ENCODE assay signal across 18 cellular contexts in genomic region chr15:90239371-90239770, GRCh38. TPM values are rescaled to one million over a fixed set of nuclear protein-coding genes. Genes with fewer than 3 reads are reported as not detected.
A peak's percentile ranks its signal among the peaks of the same experiment; 100 is the strongest.
DNase-seq lines count a peak whose midpoint lies in the region; ATAC-seq, FAIRE-seq and TF ChIP-seq lines count a peak whose summit lies in the region.
"Had no signal": no experiment of that assay in that cellular context is flagged by ENCODE, and none has a peak within 500 bp of the region (broad histone marks: within the 10 kb centered on the region; RNA-seq: fewer than 3 reads in every experiment).

No MANE protein-coding gene starts in this region.

- no TSS peak for BruUV-seq in K562 (replicated peaks; lab: Mats Ljungman, UMichigan)

- H3K4me3 ChIP-seq in CD8-positive, alpha-beta T cell (ENCODE audit: low read depth, low read length) = no peak overlapping the region
- H3K4me3 ChIP-seq in RWPE2 (ENCODE audit: severe bottlenecking) (no peak overlapping the region), K562 (no peak overlapping the region), esophagus muscularis mucosa (no peak overlapping the region)
- H3K4me3 ChIP-seq: BLaER1 treated with 17β-estradiol and CSF1 and Interleukin-3, amounts not matched to agents 10 nM and 100 nM had no signal

- no peak overlapping the region for H3K4me3 Mint-ChIP-seq in CD8-positive, alpha-beta T cell
- H3K4me3 Mint-ChIP-seq: H9 had no signal

- peaks cover 44% of the 10 kb centered on the region for H3K36me3 Mint-ChIP-seq in CD8-positive, alpha-beta T cell

- H4K20me1 ChIP-seq in K562 (replicated peaks; ENCODE audit: control insufficient read depth, insufficient read depth, low read length) = no peaks in the 10 kb centered on the region
- H4K20me1 ChIP-seq: BLaER1 treated with 17β-estradiol and CSF1 and Interleukin-3, amounts not matched to agents 10 nM and 100 nM had no signal

- POLR2A ChIA-PET in CD8-positive, alpha-beta T cell (lab: Charles Lee) = no interaction called here
- POLR2A ChIA-PET in K562 (lab: Yijun Ruan, JAX) = no interaction called here

- intact Hi-C loops in CD8-positive, alpha-beta T cell (cut with DNase I, micrococcal nuclease) = loop anchor here in 1 of 2 experiments (10.0 kb wide), 1 partner anchor 345 kb away; the partner anchor contains the start of gene AP3S2
- intact Hi-C loops in K562 (cut with micrococcal nuclease) (no loop called here), esophagus muscularis mucosa (cut with DNase I) (no loop called here)

- H3K79me2 ChIP-seq in K562 (ENCODE audit: control insufficient read depth, insufficient read depth, low read length) = peaks cover 4% of the 10 kb centered on the region; the same call in 2 of the 3 replicates

- TF ChIP-seq POLR2A in K562 (conservative IDR thresholded peaks at IDR 0.05) (no peak), esophagus muscularis mucosa (IDR thresholded peaks at IDR 0.05; ENCODE audit: low read depth) (no peak)

- H3K9me3 Mint-ChIP-seq in CD8-positive, alpha-beta T cell = no peaks in the 10 kb centered on the region
- H3K9me3 Mint-ChIP-seq: H9 had no signal

- no peak overlapping the region for H3K9ac ChIP-seq in K562 (ENCODE audit: insufficient read depth in 1 of 2, low read depth in 2 of 2, low read length in 2 of 2)
- H3K9ac ChIP-seq: BLaER1 treated with 17β-estradiol and CSF1 and Interleukin-3, amounts not matched to agents 10 nM and 100 nM had no signal

- no peak for TF ChIP-seq RAD21 in K562 (CRISPR knock-in tag; conservative IDR thresholded peaks at IDR 0.05 in 1 of 2, IDR thresholded peaks at IDR 0.05 in 1 of 2)

- no peaks in the 10 kb centered on the region for H3K27me3 Mint-ChIP-seq in CD8-positive, alpha-beta T cell (ENCODE audit: low read depth)

- no peak for ATAC-seq in CD8-positive, alpha-beta T cell
- ATAC-seq in RWPE2 (ENCODE audit: low read depth) = peak; percentile 31; the same call in 2 of the 3 replicates
- peak; percentile 72 for ATAC-seq in K562
- ATAC-seq in HG02623 (IDR thresholded peaks at IDR 0.05; ENCODE audit: unreplicated experiment) = no peak

- peaks cover 21% of the 10 kb centered on the region for H3K4me1 Mint-ChIP-seq in CD8-positive, alpha-beta T cell (ENCODE audit: low read depth)

- CTCF ChIA-PET in CD8-positive, alpha-beta T cell (lab: Charles Lee) = no interaction called here
- CTCF ChIA-PET in K562 (lab: Yijun Ruan, JAX; ENCODE audit: low intra/inter-chr PET ratio) = no interaction called here

- H3K27me3 ChIP-seq in CD8-positive, alpha-beta T cell (ENCODE audit: insufficient read depth, low read length) = no peaks in the 10 kb centered on the region
- H3K27me3 ChIP-seq in RWPE2 (ENCODE audit: insufficient read depth, poor library complexity, severe bottlenecking) = no peaks in the 10 kb centered on the region
- no peaks in the 10 kb centered on the region for H3K27me3 ChIP-seq in K562 (ENCODE audit: control insufficient read depth in 2 of 2, insufficient read depth in 2 of 2, low read length in 2 of 2)
- H3K27me3 ChIP-seq in esophagus muscularis mucosa = no peaks in the 10 kb centered on the region
- H3K27me3 ChIP-seq: BLaER1 treated with 17β-estradiol and CSF1 and Interleukin-3, amounts not matched to agents 10 nM and 100 nM had no signal

- FAIRE-seq in K562 (lab: Jason Lieb, UNC) = no peak
- FAIRE-seq: RCC 7860 had no signal

- H3K27ac Mint-ChIP-seq in CD8-positive, alpha-beta T cell = peak overlapping the region; percentile 7
- H3K27ac Mint-ChIP-seq: H9 had no signal

- no peaks in the 10 kb centered on the region for H3K9me3 ChIP-seq in CD8-positive, alpha-beta T cell (ENCODE audit: low read length)
- H3K9me3 ChIP-seq in RWPE2 (ENCODE audit: severe bottlenecking) (no peaks in the 10 kb centered on the region), K562 (replicated peaks; ENCODE audit: control insufficient read depth, insufficient read depth, low read depth, low read length) (no peaks in the 10 kb centered on the region), esophagus muscularis mucosa (no peaks in the 10 kb centered on the region)
- H3K9me3 ChIP-seq: BLaER1 treated with 17β-estradiol and CSF1 and Interleukin-3, amounts not matched to agents 10 nM and 100 nM had no signal

- 4% methylated on average over 3 of the region's 3 CpGs for WGBS in K562 (ENCODE audit: insufficient coverage, low coverage, missing lambda C conversion rate)
- WGBS in esophagus muscularis mucosa = 76% methylated on average over 3 of the region's 3 CpGs

- peak overlapping the region; percentile 56; the same call in 1 of the 2 replicates for H2AFZ ChIP-seq in K562 (ENCODE audit: low read depth, low read length)

- peaks cover 10% of the 10 kb centered on the region for H3K36me3 ChIP-seq in CD8-positive, alpha-beta T cell (ENCODE audit: insufficient read depth, low read length)
- peaks cover 28% of the 10 kb centered on the region for H3K36me3 ChIP-seq in RWPE2 (ENCODE audit: low read depth)
- peaks cover 19% of the 10 kb centered on the region; the same call in 2 of the 3 replicates for H3K36me3 ChIP-seq in K562 (ENCODE audit: control insufficient read depth, insufficient read depth, low read length)
- peaks cover 4 to 60% (median 44%) of the 10 kb centered on the region in 4 donors for H3K36me3 ChIP-seq in esophagus muscularis mucosa

- peaks cover 8% of the 10 kb centered on the region for H3K4me1 ChIP-seq in CD8-positive, alpha-beta T cell (ENCODE audit: insufficient read depth, low read length)
- H3K4me1 ChIP-seq in RWPE2 (ENCODE audit: insufficient read depth, poor library complexity, severe bottlenecking) (no peaks in the 10 kb centered on the region), K562 (replicated peaks in 1 of 2; ENCODE audit: control insufficient read depth in 2 of 2, insufficient read depth in 2 of 2, low read length in 2 of 2) (peaks cover 21 to 27% of the 10 kb centered on the region in 2 experiments), esophagus muscularis mucosa (peaks cover 7 to 9% (median 8%) of the 10 kb centered on the region in 4 donors)

- no peak for TF ChIP-seq CTCF in CD8-positive, alpha-beta T cell (IDR thresholded peaks at IDR 0.05)
- TF ChIP-seq CTCF in RWPE2 (IDR thresholded peaks at IDR 0.05; ENCODE audit: poor library complexity, severe bottlenecking) = no peak
- no peak for TF ChIP-seq CTCF in K562 (IDR thresholded peaks at IDR 0.05 in 2 of 3, conservative IDR thresholded peaks at IDR 0.05 in 1 of 3; ENCODE audit: insufficient read depth in 2 of 3, low read depth in 1 of 3, low read length in 3 of 3)
- TF ChIP-seq CTCF in esophagus muscularis mucosa (IDR thresholded peaks at IDR 0.05) = no peak

- H3K9me1 ChIP-seq in K562 (ENCODE audit: control insufficient read depth, insufficient read depth, low read length) = peaks cover 3% of the 10 kb centered on the region

- DNase-seq in NCI-H82 (lab: John Stamatoyannopoulos, UW) (peak; percentile 22), NCI-H82 treated with DMSO at 0.1 percent for 48 hours (lab: John Stamatoyannopoulos, UW; ENCODE audit: unreplicated experiment) (no peak), RWPE2 (ENCODE audit: low spot score) (no peak), K562 (ENCODE audit: extremely low read depth in 1 of 4, low spot score in 3 of 4) (peak in 1 of 4 experiments; percentile 69), esophagus muscularis mucosa (ENCODE audit: extremely low spot score) (no peak), mucosa of gallbladder (ENCODE audit: low spot score) (no peak)
- DNase-seq in CD8-positive, alpha-beta T cell = no peak
- DNase-seq: Calu3, H9, IMR-90, NCI-H1092, NCI-H187, NCI-H510A, SIG-M5 had no signal

- TF ChIP-seq EP300 in K562 (IDR thresholded peaks at IDR 0.05; ENCODE audit: low read length) (no peak), esophagus muscularis mucosa (IDR thresholded peaks at IDR 0.05) (no peak)

- H3K27ac ChIP-seq in CD8-positive, alpha-beta T cell (ENCODE audit: low read depth, low read length) = no peak overlapping the region
- H3K27ac ChIP-seq in RWPE2 (ENCODE audit: poor library complexity, severe bottlenecking) (no peak overlapping the region), K562 (ENCODE audit: extremely low read depth, low read depth, low read length) (peak overlapping the region; percentile 36; the same call in 2 of the 3 replicates), esophagus muscularis mucosa (replicated peaks in 1 of 4) (no peak overlapping the region)
- H3K27ac ChIP-seq: 22Rv1 had no signal

- in situ Hi-C loops in K562 (cut with MboI) = loop anchor here (10.0 kb wide), 1 partner anchor 455 kb away; no protein-coding TSS in a partner anchor

- H3K4me2 ChIP-seq in K562 (ENCODE audit: insufficient read depth, low read length) = no peak overlapping the region; the same call in 1 of the 2 replicates

RNA-seq across cellular contexts. Expression of gene GDPGP1, which starts 5.4 kb away (rescaled TPM):
- total RNA-seq in CD8-positive, alpha-beta T cell = 1 to 10 TPM; 4.4 to 7.1 TPM
- 9.0 and 29.0 TPM in 2 replicates for total RNA-seq in K562 (2011; cell fraction: chromatin; rRNA removed; ENCODE audit: low replicate concordance)
- 29.9 and 32.4 TPM in 2 replicates for total RNA-seq in K562 (2011; cell fraction: nucleolus; rRNA removed)
- total RNA-seq in K562 (2011; cell fraction: nucleoplasm; rRNA removed) = 18.3 and 18.8 TPM in 2 replicates
- total RNA-seq in K562 (2014; rRNA removed) = 3.9 and 4.0 TPM in 2 replicates
- 2.8 and 3.0 TPM in 2 replicates for total RNA-seq in K562 (2014; rRNA removed; fragmentation: Illumina TruSeq; extraction: Trizol)
- 2.4 and 3.0 TPM in 2 replicates for total RNA-seq in K562 (2015; rRNA removed; fragmentation: Illumina TruSeq; extraction: Trizol)
- total RNA-seq in K562 (2021) = 6.0 and 6.1 TPM in 2 replicates
- 3.7 and 4.0 TPM in 2 replicates for polyA plus RNA-seq in K562 (2011; rRNA removed)
- polyA plus RNA-seq in K562 (2011; cell fraction: cytosol; rRNA removed) = 1.4 and 2.7 TPM in 2 replicates
- 9.9 and 12.7 TPM in 2 replicates for polyA plus RNA-seq in K562 (2011; cell fraction: nucleus; rRNA removed)
- polyA plus RNA-seq in K562 (2012) = 2.3 and 4.2 TPM in 2 replicates
- 1.2 and 2.0 TPM in 2 replicates for polyA plus RNA-seq in K562 (2014; fragmentation: Illumina TruSeq; extraction: Trizol)
- under 1 TPM; 0.78 to 0.92 TPM for polyA plus RNA-seq in K562 (2014; fragmentation: Nextera tagmentation; extraction: Ambion mirVana)
- polyA plus RNA-seq in K562 (2014; rRNA removed) = 2.6 and 3.3 TPM in 2 replicates
- polyA minus RNA-seq in K562 (2011; rRNA and poly(A)+ RNA removed) = 7.1 and 7.7 TPM in 2 replicates
- 6.0 and 7.6 TPM in 2 replicates for polyA minus RNA-seq in K562 (2011; cell fraction: cytosol; rRNA and poly(A)+ RNA removed)
- 13.9 and 15.4 TPM in 2 replicates for polyA minus RNA-seq in K562 (2011; cell fraction: nucleus; rRNA and poly(A)+ RNA removed)
- 1 to 10 TPM; 3.8 to 7.4 (median 5.3) TPM for total RNA-seq in esophagus muscularis mucosa
- total RNA-seq in mucosa of gallbladder = 12.6 TPM

RNA-seq across cellular contexts. Expression of gene CIB1, which starts 5.6 kb away (rescaled TPM):
- total RNA-seq in CD8-positive, alpha-beta T cell = 100 to 1,000 TPM; 251 to 268 TPM
- 14.3 and 33.8 TPM in 2 replicates for total RNA-seq in K562 (2011; cell fraction: chromatin; rRNA removed; ENCODE audit: low replicate concordance)
- total RNA-seq in K562 (2011; cell fraction: nucleolus; rRNA removed) = 35.9 and 36.5 TPM in 2 replicates
- 26.0 and 30.1 TPM in 2 replicates for total RNA-seq in K562 (2011; cell fraction: nucleoplasm; rRNA removed)
- 61.4 and 94.5 TPM in 2 replicates for total RNA-seq in K562 (2014; rRNA removed)
- total RNA-seq in K562 (2014; rRNA removed; fragmentation: Illumina TruSeq; extraction: Trizol) = 46.9 and 49.6 TPM in 2 replicates
- 63.4 and 64.5 TPM in 2 replicates for total RNA-seq in K562 (2015; rRNA removed; fragmentation: Illumina TruSeq; extraction: Trizol)
- total RNA-seq in K562 (2021) = 106 and 107 TPM in 2 replicates
- polyA plus RNA-seq in K562 (2011; rRNA removed) = 136 and 186 TPM in 2 replicates
- 212 and 302 TPM in 2 replicates for polyA plus RNA-seq in K562 (2011; cell fraction: cytosol; rRNA removed)
- polyA plus RNA-seq in K562 (2011; cell fraction: nucleus; rRNA removed) = 104 and 147 TPM in 2 replicates
- 132 and 166 TPM in 2 replicates for polyA plus RNA-seq in K562 (2012)
- 107 and 138 TPM in 2 replicates for polyA plus RNA-seq in K562 (2014; fragmentation: Illumina TruSeq; extraction: Trizol)
- polyA plus RNA-seq in K562 (2014; fragmentation: Nextera tagmentation; extraction: Ambion mirVana) = 10 to 100 TPM; 14.9 to 33.8 TPM
- 128 and 142 TPM in 2 replicates for polyA plus RNA-seq in K562 (2014; rRNA removed)
- 38.2 and 47.4 TPM in 2 replicates for polyA minus RNA-seq in K562 (2011; rRNA and poly(A)+ RNA removed)
- polyA minus RNA-seq in K562 (2011; cell fraction: cytosol; rRNA and poly(A)+ RNA removed) = 35.2 and 37.1 TPM in 2 replicates
- 10.0 and 16.9 TPM in 2 replicates for polyA minus RNA-seq in K562 (2011; cell fraction: nucleus; rRNA and poly(A)+ RNA removed)
- total RNA-seq in esophagus muscularis mucosa = 10 to 100 TPM; 27.2 to 49.0 (median 33.8) TPM
- total RNA-seq in mucosa of gallbladder = 106 TPM

RNA-seq across cellular contexts. Expression of gene TTLL13, which starts 10.0 kb away (rescaled TPM):
- total RNA-seq in CD8-positive, alpha-beta T cell = 1 to 10 TPM in 1 of 2 experiments, under 1 TPM in 1; 0.28 to 1.1 TPM
- 1.1 and 1.4 TPM in 2 replicates for total RNA-seq in K562 (2011; cell fraction: chromatin; rRNA removed; ENCODE audit: low replicate concordance)
- total RNA-seq in K562 (2011; cell fraction: nucleolus; rRNA removed) = 0.53 and 0.83 TPM in 2 replicates
- 0.37 and 0.76 TPM in 2 replicates for total RNA-seq in K562 (2011; cell fraction: nucleoplasm; rRNA removed)
- total RNA-seq in K562 (2014; rRNA removed) (0.04 TPM in 1 of 2 replicates, not detected in the other), K562 (2014; rRNA removed; fragmentation: Illumina TruSeq; extraction: Trizol) (0.10 and 0.22 TPM in 2 replicates), K562 (2015; rRNA removed; fragmentation: Illumina TruSeq; extraction: Trizol) (0.11 TPM in 1 of 2 replicates, not detected in the other), K562 (2021) (0.11 and 0.36 TPM in 2 replicates), esophagus muscularis mucosa (under 1 TPM in 2 of 4 donors, not detected in 2; 0.32 to 0.42 TPM), mucosa of gallbladder (0.32 TPM)
- polyA plus RNA-seq in K562 (2011; rRNA removed) (0.20 and 0.24 TPM in 2 replicates), K562 (2014; fragmentation: Illumina TruSeq; extraction: Trizol) (0.12 TPM in 1 of 2 replicates, not detected in the other), K562 (2014; fragmentation: Nextera tagmentation; extraction: Ambion mirVana) (under 1 TPM; 0.10 to 0.17 TPM), K562 (2014; rRNA removed) (0.05 TPM in 1 of 2 replicates, not detected in the other)
- polyA plus RNA-seq in K562 (2011; cell fraction: cytosol; rRNA removed) = 0.22 and 0.24 TPM in 2 replicates
- polyA plus RNA-seq in K562 (2011; cell fraction: nucleus; rRNA removed) = 0.49 and 0.74 TPM in 2 replicates
- 0.17 and 0.55 TPM in 2 replicates for polyA plus RNA-seq in K562 (2012)
- 0.28 and 0.51 TPM in 2 replicates for polyA minus RNA-seq in K562 (2011; rRNA and poly(A)+ RNA removed)
- polyA minus RNA-seq in K562 (2011; cell fraction: cytosol; rRNA and poly(A)+ RNA removed) = not detected in 2 replicates
- polyA minus RNA-seq in K562 (2011; cell fraction: nucleus; rRNA and poly(A)+ RNA removed) = 0.22 and 0.40 TPM in 2 replicates
- total RNA-seq: H9, IMR-90 had no signal

RNA-seq across cellular contexts. Expression of gene NGRN, which starts 26.1 kb away (rescaled TPM):
- total RNA-seq in CD8-positive, alpha-beta T cell = 10 to 100 TPM; 57.8 to 62.0 TPM
- 23.0 and 24.9 TPM in 2 replicates for total RNA-seq in K562 (2011; cell fraction: chromatin; rRNA removed; ENCODE audit: low replicate concordance)
- total RNA-seq in K562 (2011; cell fraction: nucleolus; rRNA removed) = 17.9 and 20.5 TPM in 2 replicates
- 24.8 and 26.5 TPM in 2 replicates for total RNA-seq in K562 (2011; cell fraction: nucleoplasm; rRNA removed)
- total RNA-seq in K562 (2014; rRNA removed) = 69.5 and 73.4 TPM in 2 replicates
- 54.9 and 58.8 TPM in 2 replicates for total RNA-seq in K562 (2014; rRNA removed; fragmentation: Illumina TruSeq; extraction: Trizol)
- 60.0 and 61.5 TPM in 2 replicates for total RNA-seq in K562 (2015; rRNA removed; fragmentation: Illumina TruSeq; extraction: Trizol)
- 64.6 and 66.5 TPM in 2 replicates for total RNA-seq in K562 (2021)
- polyA plus RNA-seq in K562 (2011; rRNA removed) = 57.5 and 62.8 TPM in 2 replicates
- polyA plus RNA-seq in K562 (2011; cell fraction: cytosol; rRNA removed) = 45.8 and 48.7 TPM in 2 replicates
- 21.4 and 27.0 TPM in 2 replicates for polyA plus RNA-seq in K562 (2011; cell fraction: nucleus; rRNA removed)
- polyA plus RNA-seq in K562 (2012) = 49.2 and 50.7 TPM in 2 replicates
- 47.9 and 56.5 TPM in 2 replicates for polyA plus RNA-seq in K562 (2014; fragmentation: Illumina TruSeq; extraction: Trizol)
- 10 to 100 TPM; 14.0 to 21.0 TPM for polyA plus RNA-seq in K562 (2014; fragmentation: Nextera tagmentation; extraction: Ambion mirVana)
- 64.5 and 70.3 TPM in 2 replicates for polyA plus RNA-seq in K562 (2014; rRNA removed)
- 37.7 and 38.0 TPM in 2 replicates for polyA minus RNA-seq in K562 (2011; rRNA and poly(A)+ RNA removed)
- 18.5 and 20.3 TPM in 2 replicates for polyA minus RNA-seq in K562 (2011; cell fraction: cytosol; rRNA and poly(A)+ RNA removed)
- 8.5 and 11.4 TPM in 2 replicates for polyA minus RNA-seq in K562 (2011; cell fraction: nucleus; rRNA and poly(A)+ RNA removed)
- 100 to 1,000 TPM; 140 to 166 (median 154) TPM for total RNA-seq in esophagus muscularis mucosa
- total RNA-seq in mucosa of gallbladder = 91.8 TPM

RNA-seq across cellular contexts. Expression of gene SEMA4B, which starts 38.2 kb away (rescaled TPM):
- 10 to 100 TPM in 1 of 2 experiments, 1 to 10 TPM in 1; 7.5 to 12.3 TPM for total RNA-seq in CD8-positive, alpha-beta T cell
- 229 and 471 TPM in 2 replicates for total RNA-seq in K562 (2011; cell fraction: chromatin; rRNA removed; ENCODE audit: low replicate concordance)
- 275 and 311 TPM in 2 replicates for total RNA-seq in K562 (2011; cell fraction: nucleolus; rRNA removed)
- 234 and 268 TPM in 2 replicates for total RNA-seq in K562 (2011; cell fraction: nucleoplasm; rRNA removed)
- 11.0 and 38.7 TPM in 2 replicates for total RNA-seq in K562 (2014; rRNA removed)
- 8.5 and 10.7 TPM in 2 replicates for total RNA-seq in K562 (2014; rRNA removed; fragmentation: Illumina TruSeq; extraction: Trizol)
- 16.7 and 17.7 TPM in 2 replicates for total RNA-seq in K562 (2015; rRNA removed; fragmentation: Illumina TruSeq; extraction: Trizol)
- total RNA-seq in K562 (2021) = 33.6 and 37.9 TPM in 2 replicates
- polyA plus RNA-seq in K562 (2011; rRNA removed) = 28.8 and 56.9 TPM in 2 replicates
- 31.0 and 40.4 TPM in 2 replicates for polyA plus RNA-seq in K562 (2011; cell fraction: cytosol; rRNA removed)
- 155 and 194 TPM in 2 replicates for polyA plus RNA-seq in K562 (2011; cell fraction: nucleus; rRNA removed)
- 31.3 and 40.0 TPM in 2 replicates for polyA plus RNA-seq in K562 (2012)
- 10.9 and 16.9 TPM in 2 replicates for polyA plus RNA-seq in K562 (2014; fragmentation: Illumina TruSeq; extraction: Trizol)
- 1 to 10 TPM; 1.3 to 1.5 TPM for polyA plus RNA-seq in K562 (2014; fragmentation: Nextera tagmentation; extraction: Ambion mirVana)
- polyA plus RNA-seq in K562 (2014; rRNA removed) = 24.8 and 27.8 TPM in 2 replicates
- 41.6 and 47.9 TPM in 2 replicates for polyA minus RNA-seq in K562 (2011; rRNA and poly(A)+ RNA removed)
- 59.8 and 102 TPM in 2 replicates for polyA minus RNA-seq in K562 (2011; cell fraction: cytosol; rRNA and poly(A)+ RNA removed)
- 62.9 and 86.3 TPM in 2 replicates for polyA minus RNA-seq in K562 (2011; cell fraction: nucleus; rRNA and poly(A)+ RNA removed)
- 10 to 100 TPM; 30.7 to 68.3 (median 43.4) TPM for total RNA-seq in esophagus muscularis mucosa
- 79.7 TPM for total RNA-seq in mucosa of gallbladder

Comparison
In these comparisons a context has a peak if more than half of its experiments do, and no peak if none do; other contexts are left out.
1. ATAC-seq: peak in RWPE2 (single experiment) and K562 (single experiment); none in CD8-positive, alpha-beta T cell (single experiment) and HG02623 (single experiment).